In genomic region chr10:115977855-115978254, GRCh38 we compare ENCODE assay signal across 9 cellular contexts.
"Had no signal": no experiment of that assay in that cellular context is flagged by ENCODE, and none has a peak within 500 bp of the region (broad histone marks: within the 10 kb centered on the region; RNA-seq: fewer than 3 reads in every experiment).

No MANE protein-coding gene starts in this region.

- H2AFZ ChIP-seq: GM23248 had no signal

- FAIRE-seq: H54 had no signal

- H3K9ac ChIP-seq: GM23248, KMS-11 had no signal

- H3K27ac ChIP-seq: GM23248, HL-60, KMS-11 had no signal

- H3K4me3 ChIP-seq: GM23248 had no signal

- DNase-seq: GM23248, GOT3, H9, HCEC 1CT, IMR-90, KBM-7 had no signal

- H3K4me2 ChIP-seq: KMS-11 had no signal
